16 cellular contexts compared by ENCODE assay signal in genomic region chr4:35697203-35697736, GRCh38.
DNase-seq lines count a peak whose midpoint lies in the region; ATAC-seq and TF ChIP-seq lines count a peak whose summit lies in the region.
"Had no signal": no experiment of that assay in that cellular context is flagged by ENCODE, and none has a peak within 500 bp of the region (broad histone marks: within the 10 kb centered on the region; RNA-seq: fewer than 3 reads in every experiment).

No MANE protein-coding gene starts in this region.

- CTCF ChIA-PET in SK-N-SH (lab: Yijun Ruan, JAX), result no interaction called here
- CTCF ChIA-PET in activated CD4-positive, alpha-beta memory T cell treated with anti-CD3 and anti-CD28 coated beads, Interleukin-2, amount 10 ng/mL, durations not matched to agents 7 days and 5 days (lab: Charles Lee), result no interaction called here

- ATAC-seq in GM18502 (IDR thresholded peaks at IDR 0.05; ENCODE audit: poor library complexity, unreplicated experiment), result peak; percentile 55
- peak; percentile 80 for ATAC-seq in GM19395 (IDR thresholded peaks at IDR 0.05; ENCODE audit: unreplicated experiment)
- peak; percentile 73 for ATAC-seq in HG02678 (IDR thresholded peaks at IDR 0.05; ENCODE audit: unreplicated experiment)
- peak; percentile 80 for ATAC-seq in HG03196 (IDR thresholded peaks at IDR 0.05; ENCODE audit: unreplicated experiment)
- ATAC-seq in activated CD4-positive, CD25-positive, alpha-beta regulatory T cell treated with anti-CD3 and anti-CD28 coated beads, Interleukin-2, amount 50 U/mL, for 24 hours, result no peak
- ATAC-seq: A549; stimulated activated naive CD8-positive, alpha-beta T cell treated with anti-CD3 and anti-CD28 coated beads, Interleukin-15, amount 100 ng/mL, for 72 hours had no signal

- H3K27me3 ChIP-seq in SK-N-SH (ENCODE audit: insufficient read depth), result no peaks in the 10 kb centered on the region

- no peaks in the 10 kb centered on the region for H3K36me3 Mint-ChIP-seq in activated CD4-positive, alpha-beta memory T cell treated with anti-CD3 and anti-CD28 coated beads, Interleukin-2, amount 10 ng/mL, durations not matched to agents 7 days and 5 days (ENCODE audit: low read depth)

- H3K9me3 Mint-ChIP-seq in activated CD4-positive, alpha-beta memory T cell treated with anti-CD3 and anti-CD28 coated beads, Interleukin-2, amount 10 ng/mL, durations not matched to agents 7 days and 5 days, result no peaks in the 10 kb centered on the region

- H2AFZ ChIP-seq in SK-N-SH (ENCODE audit: low read depth), result no peak overlapping the region

- no peak overlapping the region for H3K4me3 ChIP-seq in SK-N-SH (ENCODE audit: low read depth in 2 of 2, low read length in 1 of 2)
- H3K4me3 ChIP-seq: A549 had no signal

- no peak overlapping the region for H3K4me3 Mint-ChIP-seq in activated CD4-positive, alpha-beta memory T cell treated with anti-CD3 and anti-CD28 coated beads, Interleukin-2, amount 10 ng/mL, durations not matched to agents 7 days and 5 days
- H3K4me3 Mint-ChIP-seq: activated naive CD4-positive, alpha-beta T cell treated with anti-CD3 and anti-CD28 coated beads for 36 hours; stimulated activated naive CD8-positive, alpha-beta T cell treated with anti-CD3 and anti-CD28 coated beads, Interleukin-15, amount 100 ng/mL, for 72 hours had no signal

- H3K9me3 ChIP-seq in SK-N-SH, result no peaks in the 10 kb centered on the region
- H3K9me3 ChIP-seq: A549 had no signal

- TF ChIP-seq CTCF in SK-N-SH (IDR thresholded peaks at IDR 0.05), result no peak

- no peak overlapping the region for H3K27ac Mint-ChIP-seq in activated CD4-positive, alpha-beta memory T cell treated with anti-CD3 and anti-CD28 coated beads, Interleukin-2, amount 10 ng/mL, durations not matched to agents 7 days and 5 days
- H3K27ac Mint-ChIP-seq: activated naive CD4-positive, alpha-beta T cell treated with anti-CD3 and anti-CD28 coated beads for 36 hours; stimulated activated naive CD8-positive, alpha-beta T cell treated with anti-CD3 and anti-CD28 coated beads, Interleukin-15, amount 100 ng/mL, for 72 hours had no signal

- WGBS in SK-N-SH (ENCODE audit: low lambda C conversion rate), result 16% methylated on average over 2 of the region's 2 CpGs

- H3F3A ChIP-seq in SK-N-SH (replicated peaks; ENCODE audit: insufficient read depth), result no peaks in the 10 kb centered on the region

- POLR2A ChIA-PET in SK-N-SH (lab: Yijun Ruan, JAX), result no interaction called here
- POLR2A ChIA-PET in activated CD4-positive, alpha-beta memory T cell treated with anti-CD3 and anti-CD28 coated beads, Interleukin-2, amount 10 ng/mL, durations not matched to agents 7 days and 5 days (lab: Charles Lee), result no interaction called here

- DNase-seq in NCI-H2081 (lab: John Stamatoyannopoulos, UW) (no peak), SK-N-SH (no peak)
- no peak for DNase-seq in activated CD4-positive, alpha-beta memory T cell treated with anti-CD3 and anti-CD28 coated beads, Interleukin-2, amount 10 ng/mL, durations not matched to agents 7 days and 5 days
- DNase-seq: activated CD4-positive, alpha-beta T cell treated with anti-CD3 and anti-CD28 coated beads for 4 hours; activated naive CD4-positive, alpha-beta T cell treated with anti-CD3 and anti-CD28 coated beads for 36 hours; DMS79 treated with DMSO at 0.1 percent for 48 hours; NCI-H1694; NCI-H446 treated with DMSO at 0.1 percent for 48 hours; stimulated activated naive CD8-positive, alpha-beta T cell treated with anti-CD3 and anti-CD28 coated beads, Interleukin-15, amount 100 ng/mL, for 72 hours; T-helper 9 cell had no signal

- no peaks in the 10 kb centered on the region for H3K4me1 ChIP-seq in SK-N-SH (ENCODE audit: control insufficient read depth in 1 of 2, insufficient read depth in 2 of 2, low read depth in 1 of 2, low read length in 1 of 2)
- H3K4me1 ChIP-seq: A549 had no signal

- no peaks in the 10 kb centered on the region for H3K27me3 Mint-ChIP-seq in activated CD4-positive, alpha-beta memory T cell treated with anti-CD3 and anti-CD28 coated beads, Interleukin-2, amount 10 ng/mL, durations not matched to agents 7 days and 5 days
- H3K27me3 Mint-ChIP-seq: stimulated activated naive CD8-positive, alpha-beta T cell treated with anti-CD3 and anti-CD28 coated beads, Interleukin-15, amount 100 ng/mL, for 72 hours had no signal

- H3K27ac ChIP-seq in SK-N-SH (ENCODE audit: low read depth in 2 of 2, low read length in 1 of 2), result no peak overlapping the region
- H3K27ac ChIP-seq: A549 had no signal

- TF ChIP-seq RAD21 in SK-N-SH (IDR thresholded peaks at IDR 0.05; ENCODE audit: low read length), result no peak

- no peaks in the 10 kb centered on the region for H3K79me2 ChIP-seq in SK-N-SH (ENCODE audit: insufficient read depth)

- H3K4me2 ChIP-seq in SK-N-SH, result no peak overlapping the region
- H3K4me2 ChIP-seq: A549 had no signal

- no peaks in the 10 kb centered on the region for H3K4me1 Mint-ChIP-seq in activated CD4-positive, alpha-beta memory T cell treated with anti-CD3 and anti-CD28 coated beads, Interleukin-2, amount 10 ng/mL, durations not matched to agents 7 days and 5 days
- H3K4me1 Mint-ChIP-seq: stimulated activated naive CD8-positive, alpha-beta T cell treated with anti-CD3 and anti-CD28 coated beads, Interleukin-15, amount 100 ng/mL, for 72 hours had no signal

- H3K9me2 ChIP-seq in SK-N-SH, result no peaks in the 10 kb centered on the region

- H3K36me3 ChIP-seq in SK-N-SH (replicated peaks in 1 of 2; ENCODE audit: control insufficient read depth in 1 of 2, insufficient read depth in 2 of 2, low read length in 1 of 2), result no peaks in the 10 kb centered on the region

- TF ChIP-seq EP300 in SK-N-SH (IDR thresholded peaks at IDR 0.05; ENCODE audit: borderline replicate concordance in 1 of 2, low read depth in 1 of 2, low read length in 1 of 2), result no peak

- no peak overlapping the region for H3K9ac ChIP-seq in SK-N-SH

- no peaks in the 10 kb centered on the region for H4K20me1 ChIP-seq in SK-N-SH (ENCODE audit: insufficient read depth)

TF ChIP-seq in SK-N-SH, 30 proteins besides CTCF, POLR2A, EP300 and RAD21 (continues in another document):
- TF ChIP-seq YY1 (IDR thresholded peaks at IDR 0.05; ENCODE audit: low read depth) (no peak), SMC3 (IDR thresholded peaks at IDR 0.05; ENCODE audit: low read depth, low read length) (no peak), REST (IDR thresholded peaks at IDR 0.05; ENCODE audit: low read depth, low read length) (no peak), FOSL2 (IDR thresholded peaks at IDR 0.05; ENCODE audit: borderline replicate concordance, low read depth) (no peak), MAX (IDR thresholded peaks at IDR 0.05; ENCODE audit: low read depth) (no peak), TEAD4 (IDR thresholded peaks at IDR 0.05; ENCODE audit: borderline replicate concordance, insufficient read depth) (no peak), NFIC (IDR thresholded peaks at IDR 0.05; ENCODE audit: borderline replicate concordance) (no peak), RXRA (IDR thresholded peaks at IDR 0.05; ENCODE audit: borderline replicate concordance, low read depth) (no peak), CHD2 (IDR thresholded peaks at IDR 0.05; ENCODE audit: low read length, partially characterized antibody) (no peak), SIN3A (IDR thresholded peaks at IDR 0.05; ENCODE audit: borderline replicate concordance, low read depth, low read length) (no peak), RCOR1 (IDR thresholded peaks at IDR 0.05; ENCODE audit: low read length) (no peak), EZH2phosphoT487 (IDR thresholded peaks at IDR 0.05; ENCODE audit: borderline replicate concordance, low read depth) (no peak), TCF12 (IDR thresholded peaks at IDR 0.05) (no peak), TAF1 (IDR thresholded peaks at IDR 0.05; ENCODE audit: borderline replicate concordance, low read depth, low read length) (no peak)
- TF ChIP-seq, protein P1, sequence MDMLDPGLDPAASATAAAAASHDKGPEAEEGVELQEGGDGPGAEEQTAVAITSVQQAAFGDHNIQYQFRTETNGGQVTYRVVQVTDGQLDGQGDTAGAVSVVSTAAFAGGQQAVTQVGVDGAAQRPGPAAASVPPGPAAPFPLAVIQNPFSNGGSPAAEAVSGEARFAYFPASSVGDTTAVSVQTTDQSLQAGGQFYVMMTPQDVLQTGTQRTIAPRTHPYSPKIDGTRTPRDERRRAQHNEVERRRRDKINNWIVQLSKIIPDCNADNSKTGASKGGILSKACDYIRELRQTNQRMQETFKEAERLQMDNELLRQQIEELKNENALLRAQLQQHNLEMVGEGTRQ (IDR thresholded peaks at IDR 0.05; ENCODE audit: borderline replicate concordance, low read depth, low read length), result no peak

Comparison
In these comparisons a context has a peak if more than half of its experiments do, and no peak if none do; other contexts are left out.
1. ATAC-seq: peak in GM18502 (single experiment), GM19395 (single experiment), HG02678 (single experiment) and HG03196 (single experiment); none in activated CD4-positive, CD25-positive, alpha-beta regulatory T cell treated with anti-CD3 and anti-CD28 coated beads, Interleukin-2, amount 50 U/mL, for 24 hours (0 of 2).